Comparison of ENCODE assay signal across 2 cellular contexts in genomic region chr12:607541-608001, GRCh38.
TF ChIP-seq lines count a peak whose summit lies in the region.

No MANE protein-coding gene starts in this region.

TF ChIP-seq in H1, 55 proteins besides CTCF, POLR2A, EP300 and RAD21:
- no peak for TF ChIP-seq MAFK (IDR thresholded peaks at IDR 0.05; ENCODE audit: low read depth, low read length)
- no peak for TF ChIP-seq EGR1 (IDR thresholded peaks at IDR 0.05; ENCODE audit: borderline replicate concordance, low read depth, low read length)
- TF ChIP-seq SIN3A (conservative IDR thresholded peaks at IDR 0.05 in 1 of 2, IDR thresholded peaks at IDR 0.05 in 1 of 2; ENCODE audit: low read depth in 1 of 2, low read length in 2 of 2), result no peak
- no peak for TF ChIP-seq ATF2 (IDR thresholded peaks at IDR 0.05; ENCODE audit: low read length)
- TF ChIP-seq GTF2F1 (IDR thresholded peaks at IDR 0.05; ENCODE audit: borderline replicate concordance, low read depth, low read length), result no peak
- TF ChIP-seq ASH2L (IDR thresholded peaks at IDR 0.05; ENCODE audit: low read length), result no peak
- no peak for TF ChIP-seq SP2 (IDR thresholded peaks at IDR 0.05; ENCODE audit: low read length)
- TF ChIP-seq BCL11A (IDR thresholded peaks at IDR 0.05; ENCODE audit: low read depth in 2 of 2, low read length in 2 of 2), result no peak
- TF ChIP-seq ZNF274 (IDR thresholded peaks at IDR 0.05; ENCODE audit: borderline replicate concordance, extremely low read depth, low read length), result no peak
- TF ChIP-seq SIX5 (IDR thresholded peaks at IDR 0.05; ENCODE audit: low read depth, low read length), result no peak
- no peak for TF ChIP-seq JUND (IDR thresholded peaks at IDR 0.05; ENCODE audit: low read length)
- TF ChIP-seq CREB1 (IDR thresholded peaks at IDR 0.05), result no peak
- no peak for TF ChIP-seq CTBP2 (IDR thresholded peaks at IDR 0.05; ENCODE audit: borderline replicate concordance, insufficient read depth, insufficient read length, low read length)
- TF ChIP-seq KDM4A (IDR thresholded peaks at IDR 0.05; ENCODE audit: low read depth, low read length, severe bottlenecking), result no peak
- no peak for TF ChIP-seq NRF1 (IDR thresholded peaks at IDR 0.05; ENCODE audit: low read depth, low read length)
- no peak for TF ChIP-seq TAF7 (optimal IDR thresholded peaks at IDR 0.05; ENCODE audit: borderline replicate concordance, low read depth, low read length)
- TF ChIP-seq KDM1A (IDR thresholded peaks at IDR 0.05; ENCODE audit: borderline replicate concordance, low read length), result no peak
- no peak for TF ChIP-seq CHD2 (IDR thresholded peaks at IDR 0.05; ENCODE audit: low read length)
- TF ChIP-seq SP4 (IDR thresholded peaks at IDR 0.05; ENCODE audit: low read length), result no peak
- no peak for TF ChIP-seq EZH2 (IDR thresholded peaks at IDR 0.05; ENCODE audit: low read depth, low read length, severe bottlenecking)

TF ChIP-seq in liver, 16 proteins besides CTCF, POLR2A, EP300 and RAD21:
- TF ChIP-seq RXRA (IDR thresholded peaks at IDR 0.05), result peak in 1 of 2 donors; percentile 4
- TF ChIP-seq EGR1 (IDR thresholded peaks at IDR 0.05; ENCODE audit: low read depth in 2 of 2), result no peak
- TF ChIP-seq NR2F2 (IDR thresholded peaks at IDR 0.05), result peak; percentile 71
